Comparison of ENCODE assay signal across 1 cellular context in the genomic region with DNA sequence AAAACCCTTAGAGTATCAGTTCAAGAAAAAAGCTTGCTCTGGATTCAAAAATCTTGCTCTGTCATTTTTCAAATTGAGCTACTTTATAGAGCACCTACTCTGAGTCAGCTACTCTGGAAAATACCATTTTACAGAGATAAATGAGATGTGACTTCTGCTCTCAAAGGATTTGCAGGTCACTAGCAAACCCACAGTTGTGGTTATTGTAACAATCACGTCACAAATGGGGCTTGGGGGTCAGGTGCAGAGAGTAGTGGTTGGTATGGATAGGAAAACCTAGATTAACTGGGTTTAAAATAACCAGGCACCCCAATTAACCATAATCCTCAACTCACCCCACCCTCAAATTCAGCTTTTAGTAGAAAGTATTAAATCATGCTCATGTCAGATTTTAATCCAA.
TF ChIP-seq lines count a peak whose summit lies in the region.

No MANE protein-coding gene starts in this region.

TF ChIP-seq in SK-N-SH treated with all-trans-retinoic acid at 6 μM for 48 hours, 23 proteins besides CTCF, POLR2A, EP300 and RAD21 (continued from another document):
- TF ChIP-seq TOX (CRISPR knock-in tag; IDR thresholded peaks at IDR 0.05; ENCODE audit: borderline replicate concordance) = peak; percentile 93
- no peak for TF ChIP-seq BACH2 (CRISPR knock-in tag; IDR thresholded peaks at IDR 0.05; ENCODE audit: borderline replicate concordance)
- peak; percentile 83 for TF ChIP-seq ZC3H10 (CRISPR knock-in tag; IDR thresholded peaks at IDR 0.05)
- TF ChIP-seq CSRNP3 (CRISPR knock-in tag; IDR thresholded peaks at IDR 0.05) = no peak
- peak; percentile 88 for TF ChIP-seq ISL1 (CRISPR knock-in tag; IDR thresholded peaks at IDR 0.05)
- no peak for TF ChIP-seq PPARA (CRISPR knock-in tag; IDR thresholded peaks at IDR 0.05; ENCODE audit: borderline replicate concordance)
- TF ChIP-seq ZFP30 (CRISPR knock-in tag; IDR thresholded peaks at IDR 0.05) = no peak
- TF ChIP-seq RARB (CRISPR knock-in tag; IDR thresholded peaks at IDR 0.05) = peak; percentile 89; the same call in 1 of the 2 replicates
- no peak for TF ChIP-seq SNAI2 (CRISPR knock-in tag; IDR thresholded peaks at IDR 0.05)
